In genomic region chr5:128844354-128844923, GRCh38 we compare ENCODE assay signal across 9 cellular contexts.
DNase-seq lines count a peak whose midpoint lies in the region; ATAC-seq and TF ChIP-seq lines count a peak whose summit lies in the region.
"Had no signal": no experiment of that assay in that cellular context is flagged by ENCODE, and none has a peak within 500 bp of the region (broad histone marks: within the 10 kb centered on the region; RNA-seq: fewer than 3 reads in every experiment).

No MANE protein-coding gene starts in this region.

- H3K9me3 ChIP-seq in DND-41 (ENCODE audit: insufficient read depth, low read length, severe bottlenecking): no peaks in the 10 kb centered on the region
- H3K9me3 ChIP-seq in mammary epithelial cell (replicated peaks; ENCODE audit: insufficient read depth, low read length): no peaks in the 10 kb centered on the region
- peaks cover 6% of the 10 kb centered on the region for H3K9me3 ChIP-seq in mesenchymal stem cell (ENCODE audit: control insufficient read depth, low read length)

- H4K91ac ChIP-seq in mesenchymal stem cell (ENCODE audit: low read length): no peak overlapping the region

- H3K4me2 ChIP-seq in DND-41 (ENCODE audit: insufficient read depth, low read length) (no peak overlapping the region), mammary epithelial cell (ENCODE audit: insufficient read depth, low read depth, low read length) (no peak overlapping the region), mesenchymal stem cell (ENCODE audit: low read length, poor library complexity, severe bottlenecking) (no peak overlapping the region)

- H2BK15ac ChIP-seq in mesenchymal stem cell (ENCODE audit: low read depth, poor library complexity, severe bottlenecking): no peak overlapping the region

- no peak overlapping the region for H2BK12ac ChIP-seq in mesenchymal stem cell (ENCODE audit: low read length in 2 of 2)

- no peak overlapping the region for H2BK5ac ChIP-seq in mesenchymal stem cell (ENCODE audit: low read depth, low read length, poor library complexity, severe bottlenecking)

- no peak overlapping the region for H3K4ac ChIP-seq in mesenchymal stem cell (ENCODE audit: low read depth in 1 of 2, low read length in 2 of 2)

- BruUV-seq in mammary epithelial cell (replicated peaks; lab: Mats Ljungman, UMichigan): no TSS peak

- H3K14ac ChIP-seq in mesenchymal stem cell (ENCODE audit: low read length in 2 of 2): no peak overlapping the region

- no peak overlapping the region for H3K4me3 ChIP-seq in DND-41 (ENCODE audit: low read depth in 1 of 2, low read length in 2 of 2)
- no peak overlapping the region for H3K4me3 ChIP-seq in mammary epithelial cell (replicated peaks in 1 of 3; ENCODE audit: insufficient read depth in 1 of 3, low read depth in 2 of 3, low read length in 3 of 3)
- no peak overlapping the region for H3K4me3 ChIP-seq in mesenchymal stem cell (ENCODE audit: insufficient read depth in 1 of 2, low read depth in 1 of 2, low read length in 2 of 2)

- H4K20me1 ChIP-seq in DND-41 (ENCODE audit: insufficient read depth, low read length) (no peaks in the 10 kb centered on the region), mammary epithelial cell (ENCODE audit: insufficient read depth, low read length) (no peaks in the 10 kb centered on the region)

- H3K23ac ChIP-seq in mesenchymal stem cell (ENCODE audit: low read length in 2 of 2): no peak overlapping the region

- H3K27me3 ChIP-seq in DND-41 (ENCODE audit: insufficient read depth, low read length, poor library complexity) (no peaks in the 10 kb centered on the region), mammary epithelial cell (ENCODE audit: insufficient read depth, low read length) (peaks cover 2% of the 10 kb centered on the region), mesenchymal stem cell (ENCODE audit: control insufficient read depth in 1 of 2, insufficient read depth in 1 of 2, low read length in 2 of 2) (no peaks in the 10 kb centered on the region)

- intact Hi-C loops in mammary epithelial cell (cut with micrococcal nuclease): loop anchor here (1.0 to 10.0 kb wide), 6 partner anchors 177 to 1280 kb away; no protein-coding TSS in a partner anchor

- ATAC-seq in DND-41 (ENCODE audit: insufficient read depth, low read depth) (no peak), GM18511 (IDR thresholded peaks at IDR 0.05; ENCODE audit: unreplicated experiment) (no peak), HG03095 (IDR thresholded peaks at IDR 0.05; ENCODE audit: unreplicated experiment) (no peak)

- H4K8ac ChIP-seq in mesenchymal stem cell (ENCODE audit: low read length): no peak overlapping the region

- no peaks in the 10 kb centered on the region for H3K79me2 ChIP-seq in DND-41 (ENCODE audit: insufficient read depth, low read length)
- H3K79me2 ChIP-seq in mammary epithelial cell (ENCODE audit: insufficient read depth, low read length): no peaks in the 10 kb centered on the region

- CTCF ChIA-PET in mammary epithelial cell (lab: Charles Lee; ENCODE audit: low non-redundant PET): no interaction called here

- H2AFZ ChIP-seq in DND-41 (ENCODE audit: low read depth, low read length) (no peak overlapping the region), mammary epithelial cell (ENCODE audit: low read depth, low read length) (no peak overlapping the region), mesenchymal stem cell (ENCODE audit: low read depth, low read length) (no peak overlapping the region)

- H3K36me3 ChIP-seq in DND-41 (ENCODE audit: insufficient read depth, low read length) (no peaks in the 10 kb centered on the region), mammary epithelial cell (ENCODE audit: insufficient read depth, low read length) (no peaks in the 10 kb centered on the region), mesenchymal stem cell (ENCODE audit: control insufficient read depth in 1 of 2, insufficient read depth in 2 of 2, low read depth in 1 of 2, low read length in 2 of 2) (no peaks in the 10 kb centered on the region)

- H3K4me1 ChIP-seq in DND-41 (ENCODE audit: insufficient read depth, low read length): no peaks in the 10 kb centered on the region
- H3K4me1 ChIP-seq in mammary epithelial cell (ENCODE audit: insufficient read depth, low read length): no peaks in the 10 kb centered on the region
- H3K4me1 ChIP-seq in mesenchymal stem cell (ENCODE audit: control insufficient read depth, insufficient read depth, low read depth, low read length): no peaks in the 10 kb centered on the region

- DNase-seq in DND-41: no peak
- peak; percentile 35 for DNase-seq in LHCN-M2 (ENCODE audit: low read depth)
- no peak for DNase-seq in mammary epithelial cell
- peak; percentile 30 for DNase-seq in mesenchymal stem cell
- no peak for DNase-seq in activated CD8-positive, alpha-beta memory T cell treated with anti-CD3 and anti-CD28 coated beads, Interleukin-2, amount 50 U/mL, for 48 hours
- DNase-seq in activated CD8-positive, alpha-beta memory T cell treated with anti-CD3 and anti-CD28 coated beads for 24 hours: no peak
- DNase-seq: activated CD4-positive, alpha-beta memory T cell treated with anti-CD3 and anti-CD28 coated beads for 36 hours had no signal

- no peak overlapping the region for H3K9ac ChIP-seq in DND-41 (ENCODE audit: low read depth, low read length)
- no peak overlapping the region for H3K9ac ChIP-seq in mammary epithelial cell (ENCODE audit: insufficient read depth, low read length)
- no peak overlapping the region for H3K9ac ChIP-seq in mesenchymal stem cell (ENCODE audit: low read length)

- no peak overlapping the region for H2BK120ac ChIP-seq in mesenchymal stem cell (ENCODE audit: low read depth, low read length)

- WGBS in mammary epithelial cell (ENCODE audit: low coverage, missing lambda C conversion rate): 13% methylated on average over 2 of the region's 2 CpGs
- WGBS in mesenchymal stem cell: no CpG with 5 or more reads among the region's 2 CpGs

- H3K79me1 ChIP-seq in mesenchymal stem cell (replicated peaks; ENCODE audit: low read length, poor library complexity, severe bottlenecking): no peaks in the 10 kb centered on the region

- H3K27ac ChIP-seq in DND-41 (ENCODE audit: low read length): no peak overlapping the region
- no peak overlapping the region for H3K27ac ChIP-seq in mammary epithelial cell (ENCODE audit: insufficient read depth, low read depth, low read length)
- H3K27ac ChIP-seq in mesenchymal stem cell (ENCODE audit: low read length, poor library complexity, severe bottlenecking): no peak overlapping the region

- peak; percentile 27 for TF ChIP-seq CTCF in DND-41 (IDR thresholded peaks at IDR 0.05; ENCODE audit: borderline replicate concordance, extremely low read depth, low read length, poor library complexity, severe bottlenecking)
- TF ChIP-seq CTCF in mammary epithelial cell (conservative IDR thresholded peaks at IDR 0.05 in 1 of 2, IDR thresholded peaks at IDR 0.05 in 1 of 2; ENCODE audit: extremely low read depth in 1 of 2, insufficient read depth in 1 of 2, low read depth in 1 of 2, low read length in 2 of 2): peak; percentile 30 to 35

- H3K18ac ChIP-seq in mesenchymal stem cell (ENCODE audit: low read depth in 1 of 2, low read length in 2 of 2): no peak overlapping the region

- dilution Hi-C loops in mammary epithelial cell (cut with HindIII; ENCODE audit: low sequenced_read_pairs): loop anchor here (25.0 kb wide), 1 partner anchor 632 kb away; no protein-coding TSS in a partner anchor

- in situ Hi-C loops in mammary epithelial cell (cut with MboI; ENCODE audit: low sequenced_read_pairs in 2 of 2): loop anchor here in 1 of 2 donors (25.0 kb wide), 1 partner anchor 632 kb away; no protein-coding TSS in a partner anchor

- no peak overlapping the region for H2AK5ac ChIP-seq in mesenchymal stem cell (ENCODE audit: low read length, severe bottlenecking)

Comparison
In these comparisons a context has a peak if more than half of its experiments do, and no peak if none do; other contexts are left out.
1. DNase-seq: peak in LHCN-M2 (single experiment) and mesenchymal stem cell (single experiment); none in DND-41 (single experiment), mammary epithelial cell (single experiment), activated CD8-positive, alpha-beta memory T cell treated with anti-CD3 and anti-CD28 coated beads, Interleukin-2, amount 50 U/mL, for 48 hours (single experiment) and activated CD8-positive, alpha-beta memory T cell treated with anti-CD3 and anti-CD28 coated beads for 24 hours (single experiment).